Comparison of ENCODE assay signal across 8 cellular contexts in genomic region chr17:17837380-17837821, GRCh38. TPM values are rescaled to one million over a fixed set of nuclear protein-coding genes. Genes with fewer than 3 reads are reported as not detected.
A peak's percentile ranks its signal among the peaks of the same experiment; 100 is the strongest.
DNase-seq lines count a peak whose midpoint lies in the region; ATAC-seq and TF ChIP-seq lines count a peak whose summit lies in the region.

No MANE protein-coding gene starts in this region.

- peaks cover 27% of the 10 kb centered on the region for H3K4me1 ChIP-seq in BE2C

- peak overlapping the region; percentile 98 for H3K27ac ChIP-seq in adipose tissue (ENCODE audit: low read depth, low read length)

- DNase-seq in BE2C, result no peak
- DNase-seq in HuH-7 (ENCODE audit: low spot score), result peak; percentile 79
- DNase-seq in stromal cell of bone marrow (ENCODE audit: low read depth), result peak; percentile 92
- DNase-seq in NOMO-1 (lab: John Stamatoyannopoulos, UW; ENCODE audit: unreplicated experiment in 2 of 2), result no peak
- DNase-seq in midbrain (lab: John Stamatoyannopoulos, UW), result no peak

- no peaks in the 10 kb centered on the region for H3K27me3 ChIP-seq in BE2C

- H3K9me3 ChIP-seq in BE2C, result no peaks in the 10 kb centered on the region
- no peaks in the 10 kb centered on the region for H3K9me3 ChIP-seq in iPS-18c (ENCODE audit: control insufficient read depth, insufficient read depth, low read length)

- H3K4me3 ChIP-seq in BE2C (ENCODE audit: low read depth, low read length), result peak overlapping the region; percentile 76
- peak overlapping the region; percentile 93 for H3K4me3 ChIP-seq in iPS-18c (ENCODE audit: insufficient read depth, low read depth, low read length)

- ATAC-seq in HG03571 (IDR thresholded peaks at IDR 0.05; ENCODE audit: unreplicated experiment), result no peak

- TF ChIP-seq CTCF in BE2C (IDR thresholded peaks at IDR 0.05; ENCODE audit: low read depth, low read length), result no peak

- 30 to 46% (median 36%) methylated on average over 3 of the region's 3 CpGs for WGBS in adipose tissue, 3 donors

- H3K36me3 ChIP-seq in BE2C, result peaks cover 9% of the 10 kb centered on the region

RNA-seq across cellular contexts. Expression of gene SREBF1, which starts 0.6 kb away (rescaled TPM):
- 73.2 TPM for polyA plus RNA-seq in BE2C (2012; ENCODE audit: insufficient read depth, insufficient read length, low read depth)
- 100 to 1,000 TPM in 2 of 3 donors, 10 to 100 TPM in 1; 81.5 to 282 (median 109) TPM for polyA plus RNA-seq in adipose tissue

Comparison
In these comparisons a context has a peak if more than half of its experiments do, and no peak if none do; other contexts are left out.
1. DNase-seq: peak in HuH-7 (single experiment) and stromal cell of bone marrow (single experiment); none in BE2C (single experiment), NOMO-1 (0 of 2) and midbrain (single experiment).